10 cellular contexts compared by ENCODE assay signal in genomic region chr2:186780701-186781316, GRCh38.
A peak's percentile ranks its signal among the peaks of the same experiment; 100 is the strongest.
DNase-seq lines count a peak whose midpoint lies in the region; ATAC-seq, FAIRE-seq and TF ChIP-seq lines count a peak whose summit lies in the region.
"Had no signal": no experiment of that assay in that cellular context is flagged by ENCODE, and none has a peak within 500 bp of the region (broad histone marks: within the 10 kb centered on the region; RNA-seq: fewer than 3 reads in every experiment).

No MANE protein-coding gene starts in this region.

- TF ChIP-seq CTCF in A549 (IDR thresholded peaks at IDR 0.05) (peak; percentile 30; the same call in 1 of the 3 replicates), epithelial cell of proximal tubule (conservative IDR thresholded peaks at IDR 0.05; ENCODE audit: low read depth, low read length) (peak; percentile 48), colonic mucosa (IDR thresholded peaks at IDR 0.05) (no peak)

- H3K4me3 ChIP-seq in A549 (no peak overlapping the region), epithelial cell of proximal tubule (ENCODE audit: low read depth, low read length) (no peak overlapping the region), colonic mucosa (no peak overlapping the region)

- ATAC-seq in A549 (peak; percentile 78 to 97), GM18868 (IDR thresholded peaks at IDR 0.05; ENCODE audit: unreplicated experiment) (peak; percentile 76), HG02623 (IDR thresholded peaks at IDR 0.05; ENCODE audit: unreplicated experiment) (no peak), HG03565 (IDR thresholded peaks at IDR 0.05; ENCODE audit: unreplicated experiment) (no peak), GM18498 (IDR thresholded peaks at IDR 0.05; ENCODE audit: unreplicated experiment) (no peak)

- TF ChIP-seq POLR2A in A549 (IDR thresholded peaks at IDR 0.05; ENCODE audit: low read length), result no peak

- H3K9ac ChIP-seq in colonic mucosa (ENCODE audit: low read depth in 2 of 2, low read length in 2 of 2), result no peak overlapping the region

- no peak overlapping the region for H3K4me2 ChIP-seq in A549

- WGBS in A549 (ENCODE audit: missing lambda C conversion rate), result 25% methylated on average over 4 of the region's 4 CpGs

- POLR2A ChIA-PET in A549 (lab: Yijun Ruan, JAX), result no interaction called here

- TF ChIP-seq RAD21 in A549 (conservative IDR thresholded peaks at IDR 0.05 in 1 of 2, IDR thresholded peaks at IDR 0.05 in 1 of 2), result peak; percentile 59 to 80

- no peak for FAIRE-seq in A549 (lab: Jason Lieb, UNC)

- no peaks in the 10 kb centered on the region for H3K4me1 ChIP-seq in A549
- no peaks in the 10 kb centered on the region for H3K4me1 ChIP-seq in colonic mucosa

- H3K27ac ChIP-seq in A549 (no peak overlapping the region), colonic mucosa (no peak overlapping the region)

- H3K9me3 ChIP-seq in A549 (peaks cover 5% of the 10 kb centered on the region; the same call in 2 of the 3 replicates), colonic mucosa (no peaks in the 10 kb centered on the region)

- TF ChIP-seq EP300 in A549 (IDR thresholded peaks at IDR 0.05), result no peak

- DNase-seq in A549 (ENCODE audit: low read depth in 1 of 2, low spot score in 1 of 2), result peak; percentile 8 to 63
- peak; percentile 63 for DNase-seq in NCI-H82 (lab: John Stamatoyannopoulos, UW)
- no peak for DNase-seq in epithelial cell of proximal tubule (ENCODE audit: low read depth)
- DNase-seq in colonic mucosa, result no peak
- DNase-seq: CD4-positive, alpha-beta T cell; SHP77 treated with DMSO at 0.1 percent for 48 hours had no signal

- no peaks in the 10 kb centered on the region for H3K27me3 ChIP-seq in colonic mucosa

- no peaks in the 10 kb centered on the region for H3K36me3 ChIP-seq in colonic mucosa

- CTCF ChIA-PET in A549 (lab: Yijun Ruan, JAX), result interaction anchor here (0.6 to 1.2 kb wide), 3 partner anchors 9 to 584 kb away, joined by 3 read pairs; no protein-coding TSS in a partner anchor

- intact Hi-C loops in colonic mucosa (cut with DNase I), result no loop called here

TF ChIP-seq in A549, 52 proteins besides CTCF, POLR2A, EP300 and RAD21:
- TF ChIP-seq JUNB (IDR thresholded peaks at IDR 0.05) (no peak), TFCP2L1 (CRISPR knock-in tag; IDR thresholded peaks at IDR 0.05) (no peak), CBX8 (IDR thresholded peaks at IDR 0.05) (no peak), SMC3 (IDR thresholded peaks at IDR 0.05) (no peak), CHD4 (IDR thresholded peaks at IDR 0.05; ENCODE audit: borderline replicate concordance) (no peak), ZNF302 (CRISPR knock-in tag; IDR thresholded peaks at IDR 0.05) (no peak), HDAC2 (IDR thresholded peaks at IDR 0.05) (no peak), HEYL (CRISPR knock-in tag; IDR thresholded peaks at IDR 0.05) (no peak), RARB (CRISPR knock-in tag; IDR thresholded peaks at IDR 0.05) (no peak), KDM1A (IDR thresholded peaks at IDR 0.05; ENCODE audit: low read depth) (no peak), ATOH8 (CRISPR knock-in tag; IDR thresholded peaks at IDR 0.05; ENCODE audit: low read depth) (no peak), CBX2 (IDR thresholded peaks at IDR 0.05; ENCODE audit: borderline replicate concordance, low read depth) (no peak), ZFP36 (IDR thresholded peaks at IDR 0.05; ENCODE audit: borderline replicate concordance, partially characterized antibody) (no peak), HOXB5 (CRISPR knock-in tag; IDR thresholded peaks at IDR 0.05) (no peak), CHD2 (IDR thresholded peaks at IDR 0.05; ENCODE audit: low read length, partially characterized antibody) (no peak), PHF8 (IDR thresholded peaks at IDR 0.05; ENCODE audit: borderline replicate concordance, low read depth) (no peak), BHLHE40 (IDR thresholded peaks at IDR 0.05; ENCODE audit: low read depth, low read length) (no peak), RNF2 (IDR thresholded peaks at IDR 0.05; ENCODE audit: borderline replicate concordance, low read depth) (no peak), FOSL2 (IDR thresholded peaks at IDR 0.05) (no peak), FOSL2 (CRISPR knock-in tag; IDR thresholded peaks at IDR 0.05) (no peak), ESRRA (IDR thresholded peaks at IDR 0.05; ENCODE audit: borderline replicate concordance, low read length) (no peak)
TF ChIP-seq in A549: peak in this region for 0.

Comparison
In these comparisons a context has a peak if more than half of its experiments do, and no peak if none do; other contexts are left out.
1. ATAC-seq: peak in A549 (2 of 2) and GM18868 (single experiment); none in HG02623 (single experiment), HG03565 (single experiment) and GM18498 (single experiment).
2. DNase-seq: peak in A549 (2 of 2) and NCI-H82 (single experiment); none in epithelial cell of proximal tubule (single experiment) and colonic mucosa (single experiment).